16 cellular contexts compared by ENCODE assay signal in genomic region chr15:49079340-49080039, GRCh38.
"Had no signal": no experiment of that assay in that cellular context is flagged by ENCODE, and none has a peak within 500 bp of the region (broad histone marks: within the 10 kb centered on the region; RNA-seq: fewer than 3 reads in every experiment).

No MANE protein-coding gene starts in this region.

- DNase-seq: activated CD4-positive, alpha-beta T cell treated with anti-CD3 and anti-CD28 coated beads for 1 hour; activated CD4-positive, alpha-beta T cell treated with anti-CD3 and anti-CD28 coated beads, Interleukin-2, amount 50 U/mL, for 4 hours; activated naive CD4-positive, alpha-beta T cell treated with anti-CD3 and anti-CD28 coated beads for 36 hours; activated naive CD8-positive, alpha-beta T cell treated with anti-CD3 and anti-CD28 coated beads, Interleukin-2, amount 50 U/mL, for 24 hours; activated T-cell treated with anti-CD3 and anti-CD28 coated beads for 4 hours; effector memory CD4-positive, alpha-beta T cell; ovary; stimulated activated CD4-positive, alpha-beta T cell treated with anti-CD3 and anti-CD28 coated beads, Interleukin-2, amount 100 ng/mL, for 24 hours; T1000; uterus had no signal

- H3K9me3 ChIP-seq: ascending aorta, gastroesophageal sphincter, ovary, uterus had no signal

- ATAC-seq: activated naive CD8-positive, alpha-beta T cell treated with anti-CD3 and anti-CD28 coated beads, Interleukin-2, amount 50 U/mL, for 24 hours; gastroesophageal sphincter; left lobe of liver had no signal

- H3K4me1 ChIP-seq: ascending aorta, gastroesophageal sphincter, uterus had no signal

- H3K36me3 ChIP-seq: ascending aorta, gastroesophageal sphincter, ovary, uterus had no signal

- H3K27me3 ChIP-seq: ascending aorta, gastroesophageal sphincter, ovary, uterus had no signal

- H3K27ac ChIP-seq: ascending aorta, epithelial cell of prostate, gastroesophageal sphincter, ovary, uterus had no signal

- H3K4me3 ChIP-seq: ascending aorta, gastroesophageal sphincter, ovary, uterus had no signal

- FAIRE-seq: bronchial epithelial cell, keratinocyte had no signal
